In genomic region chr6:38646166-38646565, GRCh38 we compare ENCODE assay signal across 19 cellular contexts. TPM values are rescaled to one million over a fixed set of nuclear protein-coding genes. Genes with fewer than 3 reads are reported as not detected.
A peak's percentile ranks its signal among the peaks of the same experiment; 100 is the strongest.
DNase-seq lines count a peak whose midpoint lies in the region; ATAC-seq and TF ChIP-seq lines count a peak whose summit lies in the region.
"Had no signal": no experiment of that assay in that cellular context is flagged by ENCODE, and none has a peak within 500 bp of the region (broad histone marks: within the 10 kb centered on the region; RNA-seq: fewer than 3 reads in every experiment).

No MANE protein-coding gene starts in this region.

- H3K27me3 ChIP-seq in HUES48 (ENCODE audit: control insufficient read depth, insufficient read depth, low read length) = no peaks in the 10 kb centered on the region
- H3K27me3 ChIP-seq: left lung had no signal

- ATAC-seq in WTC11 (peak; percentile 60; the same call in 1 of the 2 replicates), GM18511 (IDR thresholded peaks at IDR 0.05; ENCODE audit: unreplicated experiment) (no peak), HG03565 (IDR thresholded peaks at IDR 0.05; ENCODE audit: unreplicated experiment) (no peak)
- ATAC-seq: GM12878; left lung; stimulated activated effector memory CD8-positive, alpha-beta T cell treated with anti-CD3 and anti-CD28 coated beads, Interleukin-12 subunit alpha, Interleukin-12 subunit beta, amount 100 ng/mL, for 72 hours had no signal

- H3K4me3 Mint-ChIP-seq in WTC11 (no peak overlapping the region), glutamatergic neuron (ENCODE audit: unreplicated experiment) (peak overlapping the region; percentile 47)
- H3K4me3 Mint-ChIP-seq: activated CD4-positive, alpha-beta T cell treated with anti-CD3 and anti-CD28 coated beads, Interleukin-2, amount 10 ng/mL, durations not matched to agents 7 days and 5 days; activated naive CD4-positive, alpha-beta T cell treated with anti-CD3 and anti-CD28 coated beads for 36 hours; dendritic cell treated with granulocyte-macrophage colony-stimulating factor and Interleukin-4, amounts not matched to agents 40 ng/mL and 50 ng/mL, for 4 days; stimulated activated effector memory CD8-positive, alpha-beta T cell treated with anti-CD3 and anti-CD28 coated beads, Interleukin-12 subunit alpha, Interleukin-12 subunit beta, amount 100 ng/mL, for 72 hours had no signal

- no peak overlapping the region for H3K9ac ChIP-seq in HUES48 (ENCODE audit: low read depth, low read length)

- H3K4me3 ChIP-seq in HUES48 (ENCODE audit: low read depth, low read length) = no peak overlapping the region
- H3K4me3 ChIP-seq: GM12878, left lung had no signal

- H3K9me3 Mint-ChIP-seq in WTC11 (peaks cover 3% of the 10 kb centered on the region), glutamatergic neuron (ENCODE audit: unreplicated experiment) (no peaks in the 10 kb centered on the region)
- H3K9me3 Mint-ChIP-seq: dendritic cell treated with granulocyte-macrophage colony-stimulating factor and Interleukin-4, amounts not matched to agents 40 ng/mL and 50 ng/mL, for 4 days; stimulated activated effector memory CD8-positive, alpha-beta T cell treated with anti-CD3 and anti-CD28 coated beads, Interleukin-12 subunit alpha, Interleukin-12 subunit beta, amount 100 ng/mL, for 72 hours had no signal

- no peak for TF ChIP-seq CTCF in WTC11 (IDR thresholded peaks at IDR 0.05)
- TF ChIP-seq CTCF in glutamatergic neuron (IDR thresholded peaks at IDR 0.05; ENCODE audit: partially characterized antibody, unreplicated experiment) = no peak

- H3K27ac ChIP-seq in HUES48 (ENCODE audit: low read depth, low read length) = peak overlapping the region; percentile 40
- H3K27ac ChIP-seq: left lung had no signal

- H3K27ac Mint-ChIP-seq in WTC11 = 0 out of 2 replicates have a peak overlapping the region, but pooled peaks have one; percentile 55
- peak overlapping the region; percentile 74 for H3K27ac Mint-ChIP-seq in glutamatergic neuron (ENCODE audit: unreplicated experiment)
- H3K27ac Mint-ChIP-seq: activated CD4-positive, alpha-beta T cell treated with anti-CD3 and anti-CD28 coated beads, Interleukin-2, amount 10 ng/mL, durations not matched to agents 7 days and 5 days; activated naive CD4-positive, alpha-beta T cell treated with anti-CD3 and anti-CD28 coated beads for 36 hours; dendritic cell treated with granulocyte-macrophage colony-stimulating factor and Interleukin-4, amounts not matched to agents 40 ng/mL and 50 ng/mL, for 4 days; stimulated activated effector memory CD8-positive, alpha-beta T cell treated with anti-CD3 and anti-CD28 coated beads, Interleukin-12 subunit alpha, Interleukin-12 subunit beta, amount 100 ng/mL, for 72 hours had no signal

- in situ Hi-C loops in G401 (cut with HindIII; ENCODE audit: low sequenced_read_pairs) = no loop called here

- no peaks in the 10 kb centered on the region for H3K9me3 ChIP-seq in HUES48 (ENCODE audit: control insufficient read depth, insufficient read depth, low read length)
- H3K9me3 ChIP-seq: left lung had no signal

- CTCF ChIA-PET in WTC11 (lab: Charles Lee) = no interaction called here

- peaks cover 7% of the 10 kb centered on the region for H3K4me1 Mint-ChIP-seq in WTC11
- peaks cover 8% of the 10 kb centered on the region for H3K4me1 Mint-ChIP-seq in glutamatergic neuron (ENCODE audit: low read depth, unreplicated experiment)
- H3K4me1 Mint-ChIP-seq: stimulated activated effector memory CD8-positive, alpha-beta T cell treated with anti-CD3 and anti-CD28 coated beads, Interleukin-12 subunit alpha, Interleukin-12 subunit beta, amount 100 ng/mL, for 72 hours had no signal

- no peaks in the 10 kb centered on the region for H3K36me3 ChIP-seq in HUES48 (ENCODE audit: control insufficient read depth, insufficient read depth, low read length)
- H3K36me3 ChIP-seq: left lung had no signal

- peaks cover 10% of the 10 kb centered on the region; the same call in 1 of the 2 replicates for H3K4me1 ChIP-seq in HUES48 (ENCODE audit: control insufficient read depth, insufficient read depth, low read length)

- DNase-seq in G401 (ENCODE audit: low spot score) (peak; percentile 9), WTC11 (ENCODE audit: low spot score) (no peak), glutamatergic neuron (no peak)
- DNase-seq in activated naive CD4-positive, alpha-beta T cell treated with Interleukin-2 at 50 U/mL for 16 hours = no peak
- DNase-seq: activated CD4-positive, alpha-beta T cell treated with anti-CD3 and anti-CD28 coated beads, Interleukin-2, amount 10 ng/mL, durations not matched to agents 7 days and 5 days; activated naive CD4-positive, alpha-beta T cell treated with anti-CD3 and anti-CD28 coated beads for 36 hours; AML-193; GF-D8; left lung; NCI-H1436 treated with DMSO at 0.1 percent for 48 hours; NCI-H774; retina; RPMI8226 had no signal

- H3K36me3 Mint-ChIP-seq in WTC11 = peaks cover 2% of the 10 kb centered on the region
- no peaks in the 10 kb centered on the region for H3K36me3 Mint-ChIP-seq in glutamatergic neuron (ENCODE audit: unreplicated experiment)
- H3K36me3 Mint-ChIP-seq: stimulated activated effector memory CD8-positive, alpha-beta T cell treated with anti-CD3 and anti-CD28 coated beads, Interleukin-12 subunit alpha, Interleukin-12 subunit beta, amount 100 ng/mL, for 72 hours had no signal

- POLR2A ChIA-PET in WTC11 (lab: Charles Lee) = no interaction called here

- H3K27me3 Mint-ChIP-seq in WTC11 (ENCODE audit: low read depth) (no peaks in the 10 kb centered on the region), glutamatergic neuron (ENCODE audit: unreplicated experiment) (no peaks in the 10 kb centered on the region)
- H3K27me3 Mint-ChIP-seq: activated CD4-positive, alpha-beta T cell treated with anti-CD3 and anti-CD28 coated beads, Interleukin-2, amount 10 ng/mL, durations not matched to agents 7 days and 5 days; dendritic cell treated with granulocyte-macrophage colony-stimulating factor and Interleukin-4, amounts not matched to agents 40 ng/mL and 50 ng/mL, for 4 days had no signal

TF ChIP-seq in WTC11, 78 proteins besides CTCF, POLR2A, EP300 and RAD21 (continues in another document):
- TF ChIP-seq SOX15 (CRISPR knock-in tag; IDR thresholded peaks at IDR 0.05) (no peak), FOXJ3 (CRISPR knock-in tag; IDR thresholded peaks at IDR 0.05; ENCODE audit: borderline replicate concordance) (no peak), AR (CRISPR knock-in tag; IDR thresholded peaks at IDR 0.05) (no peak), NFATC4 (CRISPR knock-in tag; IDR thresholded peaks at IDR 0.05) (no peak), OVOL2 (CRISPR knock-in tag; IDR thresholded peaks at IDR 0.05; ENCODE audit: borderline replicate concordance) (no peak), E2F1 (CRISPR knock-in tag; IDR thresholded peaks at IDR 0.05) (no peak), E2F4 (CRISPR knock-in tag; IDR thresholded peaks at IDR 0.05; ENCODE audit: borderline replicate concordance, low read depth) (no peak), TCF7 (CRISPR knock-in tag; IDR thresholded peaks at IDR 0.05; ENCODE audit: low read depth) (no peak), RELA (CRISPR knock-in tag; IDR thresholded peaks at IDR 0.05; ENCODE audit: borderline replicate concordance) (no peak), ZNF396 (CRISPR knock-in tag; IDR thresholded peaks at IDR 0.05; ENCODE audit: borderline replicate concordance) (no peak), TP53 (CRISPR knock-in tag; IDR thresholded peaks at IDR 0.05) (no peak), ZNF219 (CRISPR knock-in tag; IDR thresholded peaks at IDR 0.05; ENCODE audit: borderline replicate concordance) (no peak), TEAD4 (CRISPR knock-in tag; IDR thresholded peaks at IDR 0.05) (no peak)

RNA-seq across cellular contexts. Expression of gene BTBD9, which starts 6.4 kb away (rescaled TPM):
- 6.5 and 9.5 TPM in 2 replicates for total RNA-seq in G401 (2014; rRNA removed; shearing (Covaris generic))
- total RNA-seq in WTC11 (2021) (4.2 to 4.5 TPM (median 4.3 TPM) in 3 replicates), glutamatergic neuron (ENCODE audit: unreplicated experiment) (18.8 TPM)

RNA-seq across cellular contexts. Expression of gene GLO1, which starts 56.8 kb away (rescaled TPM):
- total RNA-seq in G401 (2014; rRNA removed; shearing (Covaris generic)) = 374 and 476 TPM in 2 replicates
- total RNA-seq in WTC11 (2021) (147 to 164 TPM (median 152 TPM) in 3 replicates), glutamatergic neuron (ENCODE audit: unreplicated experiment) (51.6 TPM)
